In genomic region chr10:71725249-71725648, GRCh38 we compare ENCODE assay signal across 20 cellular contexts. TPM values are rescaled to one million over a fixed set of nuclear protein-coding genes. Genes with fewer than 3 reads are reported as not detected.
DNase-seq lines count a peak whose midpoint lies in the region; ATAC-seq and TF ChIP-seq lines count a peak whose summit lies in the region.
"Had no signal": no experiment of that assay in that cellular context is flagged by ENCODE, and none has a peak within 500 bp of the region (broad histone marks: within the 10 kb centered on the region; RNA-seq: fewer than 3 reads in every experiment).

No MANE protein-coding gene starts in this region.

- no peaks in the 10 kb centered on the region for H3K27me3 ChIP-seq in BLaER1
- H3K27me3 ChIP-seq in CD4-positive, alpha-beta T cell (ENCODE audit: control insufficient read depth, insufficient read depth, low read length): no peaks in the 10 kb centered on the region
- no peaks in the 10 kb centered on the region for H3K27me3 ChIP-seq in lower lobe of right lung (ENCODE audit: low read depth)
- 0 out of 2 replicates have a peak, but pooled peaks cover 4% of the 10 kb centered on the region for H3K27me3 ChIP-seq in SK-N-SH (ENCODE audit: insufficient read depth)

- no peak overlapping the region for H3K4me3 Mint-ChIP-seq in CD4-positive, alpha-beta T cell
- peak overlapping the region; percentile 90 for H3K4me3 Mint-ChIP-seq in activated T-helper 17 cell treated with anti-CD3 and anti-CD28 coated beads, Interleukin-2, amount 50 U/mL, for 72 hours

- H4K20me1 ChIP-seq in BLaER1 (no peaks in the 10 kb centered on the region), SK-N-SH (ENCODE audit: insufficient read depth) (no peaks in the 10 kb centered on the region)

- H3K4me1 Mint-ChIP-seq in CD4-positive, alpha-beta T cell (ENCODE audit: low read depth): peaks cover 76% of the 10 kb centered on the region
- peaks cover 38% of the 10 kb centered on the region for H3K4me1 Mint-ChIP-seq in activated T-helper 17 cell treated with anti-CD3 and anti-CD28 coated beads, Interleukin-2, amount 50 U/mL, for 72 hours

- H3K9ac ChIP-seq in BLaER1 (no peak overlapping the region), SK-N-SH (no peak overlapping the region)
- H3K9ac ChIP-seq: KMS-11 had no signal

- 80% methylated on average over 1 of the region's 14 CpGs for WGBS in SK-N-SH (ENCODE audit: low lambda C conversion rate)

- H3K9me3 Mint-ChIP-seq in CD4-positive, alpha-beta T cell: no peaks in the 10 kb centered on the region
- no peaks in the 10 kb centered on the region for H3K9me3 Mint-ChIP-seq in activated T-helper 17 cell treated with anti-CD3 and anti-CD28 coated beads, Interleukin-2, amount 50 U/mL, for 72 hours

- 0 out of 2 replicates have a peak overlapping the region, but pooled peaks have one; percentile 78 for H3K4me2 ChIP-seq in BLaER1
- H3K4me2 ChIP-seq in SK-N-SH: no peak overlapping the region
- H3K4me2 ChIP-seq: KMS-11 had no signal

- H3K79me2 ChIP-seq in SK-N-SH (ENCODE audit: insufficient read depth): no peaks in the 10 kb centered on the region

- ATAC-seq in CD4-positive, alpha-beta T cell (ENCODE audit: poor library complexity): no peak
- no peak for ATAC-seq in activated T-helper 17 cell treated with anti-CD3 and anti-CD28 coated beads, Interleukin-2, amount 50 U/mL, for 72 hours (replicated peaks)
- ATAC-seq in lower lobe of right lung: no peak
- ATAC-seq in HG03135 (IDR thresholded peaks at IDR 0.05; ENCODE audit: unreplicated experiment): no peak

- H2AFZ ChIP-seq in SK-N-SH (ENCODE audit: low read depth): no peak overlapping the region

- H3K4me3 ChIP-seq in BLaER1: no peak overlapping the region
- no peak overlapping the region for H3K4me3 ChIP-seq in lower lobe of right lung
- no peak overlapping the region for H3K4me3 ChIP-seq in SK-N-SH (ENCODE audit: low read depth in 2 of 2, low read length in 1 of 2)
- H3K4me3 ChIP-seq: GM12878 had no signal

- peak overlapping the region; percentile 96 for H3K27ac Mint-ChIP-seq in CD4-positive, alpha-beta T cell
- H3K27ac Mint-ChIP-seq in activated T-helper 17 cell treated with anti-CD3 and anti-CD28 coated beads, Interleukin-2, amount 50 U/mL, for 72 hours: peak overlapping the region; percentile 98

- POLR2A ChIA-PET in CD4-positive, alpha-beta T cell (lab: Charles Lee): interaction anchor here (0.5 to 14.4 kb wide), 7 partner anchors 11 to 551 kb away, joined by 3 to 252 read pairs (median 53); partner anchors contain the start of gene VSIR
- POLR2A ChIA-PET in SK-N-SH (lab: Yijun Ruan, JAX): no interaction called here

- H3K36me3 ChIP-seq in BLaER1: no peaks in the 10 kb centered on the region
- H3K36me3 ChIP-seq in lower lobe of right lung: no peaks in the 10 kb centered on the region
- H3K36me3 ChIP-seq in SK-N-SH (replicated peaks in 1 of 2; ENCODE audit: control insufficient read depth in 1 of 2, insufficient read depth in 2 of 2, low read length in 1 of 2): no peaks in the 10 kb centered on the region

- no peaks in the 10 kb centered on the region for H3K9me2 ChIP-seq in SK-N-SH

- no peak for TF ChIP-seq CTCF in CD4-positive, alpha-beta T cell (IDR thresholded peaks at IDR 0.05)
- TF ChIP-seq CTCF in lower lobe of right lung (IDR thresholded peaks at IDR 0.05) (no peak), SK-N-SH (IDR thresholded peaks at IDR 0.05) (no peak)

- H3K36me3 Mint-ChIP-seq in CD4-positive, alpha-beta T cell (ENCODE audit: low read depth): no peaks in the 10 kb centered on the region
- no peaks in the 10 kb centered on the region for H3K36me3 Mint-ChIP-seq in activated T-helper 17 cell treated with anti-CD3 and anti-CD28 coated beads, Interleukin-2, amount 50 U/mL, for 72 hours (ENCODE audit: low read depth)

- no peak for DNase-seq in CD4-positive, alpha-beta T cell
- DNase-seq in lower lobe of right lung: no peak
- no peak for DNase-seq in NCI-H510A (lab: John Stamatoyannopoulos, UW)
- DNase-seq in SK-N-SH: no peak
- DNase-seq: activated CD4-positive, CD25-positive, alpha-beta regulatory T cell treated with anti-CD3 and anti-CD28 coated beads, Interleukin-2, amount 50 U/mL, for 72 hours; COR-L47; DMS79 treated with DMSO at 0.1 percent for 48 hours; effector CD4-positive, alpha-beta T cell; foreskin melanocyte; hippocampal formation; NCI-H2171 treated with DMSO at 0.1 percent for 48 hours; NCI-H526 treated with DMSO at 0.1 percent for 48 hours had no signal

- no peak for TF ChIP-seq EP300 in SK-N-SH (IDR thresholded peaks at IDR 0.05; ENCODE audit: borderline replicate concordance in 1 of 2, low read depth in 1 of 2, low read length in 1 of 2)

- H3K4me1 ChIP-seq in BLaER1: peaks cover 72% of the 10 kb centered on the region
- H3K4me1 ChIP-seq in lower lobe of right lung: peaks cover 51% of the 10 kb centered on the region
- H3K4me1 ChIP-seq in SK-N-SH (ENCODE audit: control insufficient read depth in 1 of 2, insufficient read depth in 2 of 2, low read depth in 1 of 2, low read length in 1 of 2): peaks cover 0 to 46% of the 10 kb centered on the region in 2 experiments; a peak in 1 of 4 replicates

- H3K9me3 ChIP-seq in BLaER1: no peaks in the 10 kb centered on the region
- no peaks in the 10 kb centered on the region for H3K9me3 ChIP-seq in CD4-positive, alpha-beta T cell (ENCODE audit: control insufficient read depth, low read length)
- no peaks in the 10 kb centered on the region for H3K9me3 ChIP-seq in lower lobe of right lung
- H3K9me3 ChIP-seq in SK-N-SH: no peaks in the 10 kb centered on the region

- H3K27ac ChIP-seq in BLaER1: no peak overlapping the region
- peak overlapping the region; percentile 74 for H3K27ac ChIP-seq in CD4-positive, alpha-beta T cell (ENCODE audit: low read depth, low read length)
- H3K27ac ChIP-seq in lower lobe of right lung: peak overlapping the region; percentile 31
- peak overlapping the region in 1 of 2 experiments; percentile 77; a peak in 2 of 4 replicates for H3K27ac ChIP-seq in SK-N-SH (ENCODE audit: low read depth in 2 of 2, low read length in 1 of 2)
- H3K27ac ChIP-seq: KMS-11 had no signal

- no peak for TF ChIP-seq RAD21 in SK-N-SH (IDR thresholded peaks at IDR 0.05; ENCODE audit: low read length)

- intact Hi-C loops in CD4-positive, alpha-beta T cell (cut with DNase I, micrococcal nuclease): no loop called here
- intact Hi-C loops in lower lobe of right lung (cut with DNase I): no loop called here

- CTCF ChIA-PET in CD4-positive, alpha-beta T cell (lab: Charles Lee): interaction anchor here (0.9 to 3.5 kb wide), 5 partner anchors 10 to 48 kb away, joined by 3 to 25 read pairs (median 3); partner anchors contain the start of gene VSIR
- CTCF ChIA-PET in SK-N-SH (lab: Yijun Ruan, JAX): interaction anchor here (0.7 to 4.1 kb wide), 12 partner anchors 8 to 171 kb away, joined by 3 to 24 read pairs (median 4); partner anchors contain the start of gene VSIR

- no peaks in the 10 kb centered on the region for H3K27me3 Mint-ChIP-seq in CD4-positive, alpha-beta T cell
- H3K27me3 Mint-ChIP-seq in activated T-helper 17 cell treated with anti-CD3 and anti-CD28 coated beads, Interleukin-2, amount 50 U/mL, for 72 hours: no peaks in the 10 kb centered on the region

- no peaks in the 10 kb centered on the region for H3F3A ChIP-seq in SK-N-SH (replicated peaks; ENCODE audit: insufficient read depth)

TF ChIP-seq in SK-N-SH, 30 proteins besides CTCF, POLR2A, EP300 and RAD21:
- TF ChIP-seq IRF3 (IDR thresholded peaks at IDR 0.05; ENCODE audit: low read depth, low read length): no peak
- no peak for TF ChIP-seq ZBTB33 (IDR thresholded peaks at IDR 0.05; ENCODE audit: borderline replicate concordance, low read depth)
- no peak for TF ChIP-seq RXRA (IDR thresholded peaks at IDR 0.05; ENCODE audit: borderline replicate concordance, low read depth)

RNA-seq across cellular contexts. Expression of gene C10orf105, which starts 5.7 kb away (rescaled TPM):
- under 1 TPM; 0.25 to 0.36 TPM for total RNA-seq in CD4-positive, alpha-beta T cell
- 1 to 10 TPM in 1 of 2 donors, under 1 TPM in 1; 0.04 to 1.0 TPM for total RNA-seq in activated T-helper 17 cell treated with anti-CD3 and anti-CD28 coated beads, Interleukin-2, amount 50 U/mL, for 72 hours
- total RNA-seq in lower lobe of right lung: 0.32 TPM
- polyA plus RNA-seq in SK-N-SH (2012; rRNA removed): not detected in 2 replicates
- polyA plus RNA-seq in SK-N-SH (2012; cell fraction: cytosol; rRNA removed): under 0.01 TPM in 1 of 2 replicates, not detected in the other
- 0.01 TPM in 2 replicates for polyA plus RNA-seq in SK-N-SH (2012; cell fraction: nucleus; rRNA removed)
- total RNA-seq: chondrocyte, HT1080, pulmonary artery endothelial cell had no signal

RNA-seq across cellular contexts. Expression of gene VSIR, which starts 48.1 kb away (rescaled TPM):
- 10 to 100 TPM; 86.2 to 91.4 TPM for total RNA-seq in CD4-positive, alpha-beta T cell
- total RNA-seq in activated T-helper 17 cell treated with anti-CD3 and anti-CD28 coated beads, Interleukin-2, amount 50 U/mL, for 72 hours: 100 to 1,000 TPM in 1 of 2 donors, 10 to 100 TPM in 1; 27.9 to 125 TPM
- 117 TPM for total RNA-seq in lower lobe of right lung
- polyA plus RNA-seq in SK-N-SH (2012; rRNA removed): 8.7 and 11.3 TPM in 2 replicates
- polyA plus RNA-seq in SK-N-SH (2012; cell fraction: cytosol; rRNA removed): 3.7 and 5.9 TPM in 2 replicates
- 8.9 and 12.7 TPM in 2 replicates for polyA plus RNA-seq in SK-N-SH (2012; cell fraction: nucleus; rRNA removed)
